Comparison of ENCODE assay signal across 29 cellular contexts in the genomic region with DNA sequence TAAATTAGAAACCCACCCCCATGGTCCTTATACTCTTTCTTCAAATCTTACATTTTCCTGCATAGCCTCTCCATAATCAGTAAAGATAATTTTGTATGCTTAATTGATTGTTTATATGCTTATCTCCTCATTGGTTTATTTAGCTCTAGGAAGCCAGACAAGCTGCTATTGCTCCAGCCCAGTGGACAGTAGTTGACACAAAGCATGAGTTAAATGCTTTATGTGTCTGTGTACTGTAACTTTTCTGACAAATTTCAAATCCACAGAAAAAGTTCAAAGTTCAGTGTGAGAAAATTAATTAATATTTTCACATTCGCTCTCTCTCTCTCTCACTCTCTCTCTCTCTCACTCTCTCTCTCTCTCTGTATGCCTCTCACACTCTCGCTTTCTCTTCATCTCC.
DNase-seq lines count a peak whose midpoint lies in the region; ATAC-seq and TF ChIP-seq lines count a peak whose summit lies in the region.
"Had no signal": no experiment of that assay in that cellular context is flagged by ENCODE, and none has a peak within 500 bp of the region (broad histone marks: within the 10 kb centered on the region; RNA-seq: fewer than 3 reads in every experiment).

No MANE protein-coding gene starts in this region.

- H3K36me3 ChIP-seq in right atrium auricular region, result no peaks in the 10 kb centered on the region
- H3K36me3 ChIP-seq: colonic mucosa, left ventricle myocardium inferior, suprapubic skin had no signal

- H3K4me3 ChIP-seq in right atrium auricular region, result no peak overlapping the region
- H3K4me3 ChIP-seq: colonic mucosa, left ventricle myocardium inferior, suprapubic skin had no signal

- TF ChIP-seq CTCF in foreskin keratinocyte (conservative IDR thresholded peaks at IDR 0.05) (no peak), right atrium auricular region (IDR thresholded peaks at IDR 0.05) (no peak)

- no peak for ATAC-seq in foreskin keratinocyte
- ATAC-seq: activated CD4-positive, CD25-positive, alpha-beta regulatory T cell treated with anti-CD3 and anti-CD28 coated beads, Interleukin-2, amount 50 U/mL, for 24 hours; PC-3 had no signal

- peak; percentile 21 for DNase-seq in ELR (ENCODE audit: low read depth)
- DNase-seq in astrocyte of the hippocampus (ENCODE audit: low read depth, low spot score), result peak; percentile 20
- no peak for DNase-seq in foreskin keratinocyte
- DNase-seq in putamen (ENCODE audit: low spot score), result peak; percentile 9
- no peak for DNase-seq in NCI-H1092 (lab: John Stamatoyannopoulos, UW)
- no peak for DNase-seq in right atrium auricular region (ENCODE audit: low spot score)
- no peak for DNase-seq in NCI-H187 (lab: John Stamatoyannopoulos, UW)
- DNase-seq: ACHN; activated CD4-positive, alpha-beta memory T cell treated with anti-CD3 and anti-CD28 coated beads for 36 hours; activated naive CD4-positive, alpha-beta T cell treated with anti-CD3 and anti-CD28 coated beads for 36 hours; CD8-positive, alpha-beta memory T cell; colonic mucosa; DMS 273 treated with DMSO at 0.1 percent for 48 hours; effector memory CD4-positive, alpha-beta T cell; glutamatergic neuron; islet precursor cell; KBM-7; left ventricle myocardium inferior; naive B cell; NCI-H1105 treated with DMSO at 0.1 percent for 48 hours; NCI-H1930; NCI-H526; NK-92 treated with Interleukin-12 subunit alpha and Interleukin-12 subunit beta, amount 100 ng/mL, for 24 hours; PC-3; stimulated activated naive CD4-positive, alpha-beta T cell; T-helper 2 cell had no signal

- H3K4me1 ChIP-seq in foreskin keratinocyte (peaks cover 31% of the 10 kb centered on the region), right atrium auricular region (no peaks in the 10 kb centered on the region)
- H3K4me1 ChIP-seq: colonic mucosa, left ventricle myocardium inferior, suprapubic skin had no signal

- H3K27me3 ChIP-seq in foreskin keratinocyte, result no peaks in the 10 kb centered on the region
- no peaks in the 10 kb centered on the region for H3K27me3 ChIP-seq in right atrium auricular region
- H3K27me3 ChIP-seq: colonic mucosa, suprapubic skin had no signal

- no peaks in the 10 kb centered on the region for H3K9me3 ChIP-seq in right atrium auricular region
- H3K9me3 ChIP-seq: colonic mucosa, left ventricle myocardium inferior, suprapubic skin had no signal

- H3K27ac ChIP-seq in foreskin keratinocyte (peak overlapping the region; percentile 73), right atrium auricular region (no peak overlapping the region)
- H3K27ac ChIP-seq: colonic mucosa, epithelial cell of prostate, left ventricle myocardium inferior, suprapubic skin had no signal

Comparison
In these comparisons a context has a peak if more than half of its experiments do, and no peak if none do; other contexts are left out.
1. DNase-seq: peak in ELR (single experiment), astrocyte of the hippocampus (single experiment) and putamen (single experiment); none in foreskin keratinocyte (0 of 2), NCI-H1092 (single experiment), right atrium auricular region (single experiment) and NCI-H187 (0 of 2).